Comparison of ENCODE assay signal across 29 cellular contexts in the genomic region with DNA sequence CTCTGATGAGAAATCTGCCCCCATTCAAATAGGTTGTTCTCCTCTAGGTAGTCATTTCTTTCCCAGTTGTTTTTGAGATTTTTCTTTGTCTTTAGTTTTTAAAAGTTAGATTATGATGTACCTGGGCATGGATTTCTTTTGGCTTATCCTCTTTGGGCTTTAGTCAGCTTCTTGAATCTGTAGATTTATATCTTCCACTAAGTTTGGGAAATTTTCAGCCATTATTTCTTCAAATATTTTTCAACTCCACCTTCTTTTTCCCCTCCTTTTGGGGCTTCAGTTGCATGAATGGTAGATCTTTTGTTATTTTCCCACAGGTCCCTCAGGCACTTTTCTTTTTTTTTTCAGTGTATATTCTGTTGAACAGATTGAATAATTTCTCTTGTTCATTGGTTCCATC.
"Had no signal": no experiment of that assay in that cellular context is flagged by ENCODE, and none has a peak within 500 bp of the region (broad histone marks: within the 10 kb centered on the region; RNA-seq: fewer than 3 reads in every experiment).

No MANE protein-coding gene starts in this region.

- H3K4me3 ChIP-seq: stomach, suprapubic skin, testis, thoracic aorta, thyroid gland, tibial artery, tibial nerve, transverse colon, upper lobe of left lung, upper lobe of right lung, uterus, vagina had no signal

- H3K27ac ChIP-seq: stomach, suprapubic skin, testis, thoracic aorta, thyroid gland, tibial artery, tibial nerve, transverse colon, upper lobe of left lung, upper lobe of right lung, uterus, vagina had no signal

- H3K9me3 Mint-ChIP-seq: stimulated activated effector memory CD8-positive, alpha-beta T cell treated with anti-CD3 and anti-CD28 coated beads, Interleukin-12 subunit alpha, Interleukin-12 subunit beta, amount 100 ng/mL, for 72 hours; stimulated activated memory B cell treated with anti-CD40 and anti-IgM and Interleukin-4, amounts not matched to agents 10 μg/mL and 1 μg/mL and 100 μg/mL, for 72 hours; stimulated activated naive CD8-positive, alpha-beta T cell treated with anti-CD3 and anti-CD28 coated beads, Interleukin-15, amount 100 ng/mL, for 72 hours; stimulated activated naive CD8-positive, alpha-beta T cell treated with anti-CD3 and anti-CD28 coated beads, Interleukin-15, Interleukin-2, amounts not matched to agents 100 ng/mL and 50 ng/mL, for 24 hours; type B pancreatic cell had no signal

- H3K27ac Mint-ChIP-seq: stimulated activated effector memory CD8-positive, alpha-beta T cell treated with anti-CD3 and anti-CD28 coated beads, Interleukin-12 subunit alpha, Interleukin-12 subunit beta, amount 100 ng/mL, for 72 hours; stimulated activated memory B cell treated with anti-CD40 and anti-IgM and Interleukin-4, amounts not matched to agents 10 μg/mL and 1 μg/mL and 100 μg/mL, for 72 hours; stimulated activated naive B cell treated with anti-CD40 and anti-IgM and Interleukin-4, amounts not matched to agents 10 μg/mL and 1 μg/mL and 100 μg/mL, for 72 hours; stimulated activated naive CD8-positive, alpha-beta T cell treated with anti-CD3 and anti-CD28 coated beads, Interleukin-15, amount 100 ng/mL, for 72 hours; stimulated activated naive CD8-positive, alpha-beta T cell treated with anti-CD3 and anti-CD28 coated beads, Interleukin-15, Interleukin-2, amounts not matched to agents 100 ng/mL and 50 ng/mL, for 24 hours; type B pancreatic cell had no signal

- H3K36me3 ChIP-seq: suprapubic skin, thoracic aorta, thyroid gland, tibial nerve, transverse colon, upper lobe of left lung, upper lobe of right lung, uterus, vagina had no signal

- H3K4me1 ChIP-seq: stomach, suprapubic skin, testis, thyroid gland, tibial artery, tibial nerve, transverse colon, upper lobe of left lung, upper lobe of right lung, uterus, vagina had no signal

- DNase-seq: stimulated activated CD4-positive, alpha-beta T cell treated with anti-CD3 and anti-CD28 coated beads, Interleukin-2, amount 100 ng/mL, for 48 hours; stimulated activated CD4-positive, alpha-beta T cell treated with anti-CD3 and anti-CD28 coated beads, Interleukin-4, amount 100 ng/mL, for 1 hour; stimulated activated CD4-positive, alpha-beta T cell treated with anti-CD3 and anti-CD28 coated beads, Interleukin-4, amount 100 ng/mL, for 24 hours; stimulated activated CD4-positive, alpha-beta T cell treated with anti-CD3 and anti-CD28 coated beads, Interleukin-4, amount 100 ng/mL, for 4 hours; stimulated activated CD8-positive, alpha-beta memory T cell treated with anti-CD3 and anti-CD28 coated beads, Interleukin-4, amount 100 ng/mL, for 48 hours; stimulated activated naive B cell treated with anti-CD40 and anti-IgM and Interleukin-4, amounts not matched to agents 10 μg/mL and 1 μg/mL and 100 μg/mL, for 72 hours; stimulated activated naive CD4-positive, alpha-beta T cell; stimulated activated naive CD4-positive, alpha-beta T cell treated with Interleukin-2 at 50 U/mL for 16 hours; stimulated activated naive CD8-positive, alpha-beta T cell treated with anti-CD3 and anti-CD28 coated beads, Interleukin-15, amount 100 ng/mL, for 72 hours; stimulated activated naive CD8-positive, alpha-beta T cell treated with anti-CD3 and anti-CD28 coated beads, Interleukin-15, Interleukin-2, amounts not matched to agents 100 U/mL and 50 U/mL, for 24 hours; stomach; substantia nigra; testis; thyroid gland; tibial artery; transverse colon; trophoblast cell; upper lobe of left lung; upper lobe of right lung; uterus had no signal

- H3K9me3 ChIP-seq: suprapubic skin, testis, thoracic aorta, thyroid gland, tibial nerve, transverse colon, upper lobe of left lung, upper lobe of right lung, vagina had no signal

- H3K36me3 Mint-ChIP-seq: stimulated activated effector memory CD8-positive, alpha-beta T cell treated with anti-CD3 and anti-CD28 coated beads, Interleukin-12 subunit alpha, Interleukin-12 subunit beta, amount 100 ng/mL, for 72 hours had no signal

- H3K4me1 Mint-ChIP-seq: stimulated activated naive CD8-positive, alpha-beta T cell treated with anti-CD3 and anti-CD28 coated beads, Interleukin-15, amount 100 ng/mL, for 72 hours had no signal

- ATAC-seq: stimulated activated effector memory CD8-positive, alpha-beta T cell treated with anti-CD3 and anti-CD28 coated beads, Interleukin-12 subunit alpha, Interleukin-12 subunit beta, amount 100 ng/mL, for 72 hours; stimulated activated memory B cell treated with anti-CD40 and anti-IgM and Interleukin-4, amounts not matched to agents 10 μg/mL and 1 μg/mL and 100 μg/mL, for 72 hours; stimulated activated naive B cell treated with anti-CD40 and anti-IgM and Interleukin-4, amounts not matched to agents 10 μg/mL and 1 μg/mL and 100 μg/mL, for 72 hours; stimulated activated naive CD8-positive, alpha-beta T cell treated with anti-CD3 and anti-CD28 coated beads, Interleukin-15, amount 100 ng/mL, for 72 hours; stimulated activated naive CD8-positive, alpha-beta T cell treated with anti-CD3 and anti-CD28 coated beads, Interleukin-15, Interleukin-2, amounts not matched to agents 100 U/mL and 50 U/mL, for 24 hours; upper lobe of right lung had no signal

- FAIRE-seq: urothelium cell line had no signal

- H3K27me3 ChIP-seq: suprapubic skin, testis, thyroid gland, tibial artery, tibial nerve, transverse colon, upper lobe of left lung, upper lobe of right lung, uterus, vagina had no signal

- H3K27me3 Mint-ChIP-seq: stimulated activated memory B cell treated with anti-CD40 and anti-IgM and Interleukin-4, amounts not matched to agents 10 μg/mL and 1 μg/mL and 100 μg/mL, for 72 hours; stimulated activated naive CD8-positive, alpha-beta T cell treated with anti-CD3 and anti-CD28 coated beads, Interleukin-15, amount 100 ng/mL, for 72 hours; stimulated activated naive CD8-positive, alpha-beta T cell treated with anti-CD3 and anti-CD28 coated beads, Interleukin-15, Interleukin-2, amounts not matched to agents 100 ng/mL and 50 ng/mL, for 24 hours; type B pancreatic cell had no signal

- H3K4me3 Mint-ChIP-seq: stimulated activated effector memory CD8-positive, alpha-beta T cell treated with anti-CD3 and anti-CD28 coated beads, Interleukin-12 subunit alpha, Interleukin-12 subunit beta, amount 100 ng/mL, for 72 hours; stimulated activated memory B cell treated with anti-CD40 and anti-IgM and Interleukin-4, amounts not matched to agents 10 μg/mL and 1 μg/mL and 100 μg/mL, for 72 hours; stimulated activated naive B cell treated with anti-CD40 and anti-IgM and Interleukin-4, amounts not matched to agents 10 μg/mL and 1 μg/mL and 100 μg/mL, for 72 hours; stimulated activated naive CD8-positive, alpha-beta T cell treated with anti-CD3 and anti-CD28 coated beads, Interleukin-15, amount 100 ng/mL, for 72 hours; stimulated activated naive CD8-positive, alpha-beta T cell treated with anti-CD3 and anti-CD28 coated beads, Interleukin-15, Interleukin-2, amounts not matched to agents 100 ng/mL and 50 ng/mL, for 24 hours; type B pancreatic cell had no signal
